Comparison of ENCODE assay signal across 9 cellular contexts in the genomic region with DNA sequence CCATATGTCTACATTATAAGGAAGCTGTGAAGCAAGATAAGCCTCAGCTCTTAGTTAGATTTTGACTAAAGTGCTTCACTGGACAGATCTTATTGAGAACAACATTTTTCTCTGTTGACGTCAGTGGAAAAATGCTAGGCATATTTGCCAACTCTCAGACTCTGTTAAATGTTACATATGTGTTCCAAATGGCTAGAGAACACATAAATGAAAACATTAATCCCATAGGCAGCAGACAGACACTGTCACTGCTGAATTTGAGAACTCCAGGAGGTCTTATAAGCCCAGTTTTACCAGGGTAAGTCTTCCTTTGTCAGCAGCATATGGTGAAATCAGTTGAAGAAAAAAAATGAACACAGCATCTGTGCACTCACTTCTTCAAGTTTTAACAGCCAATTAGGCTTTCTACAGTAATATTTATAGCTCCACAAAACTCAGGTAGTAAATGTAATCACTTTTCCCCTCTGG.
DNase-seq lines count a peak whose midpoint lies in the region; ATAC-seq and TF ChIP-seq lines count a peak whose summit lies in the region.
"Had no signal": no experiment of that assay in that cellular context is flagged by ENCODE, and none has a peak within 500 bp of the region (broad histone marks: within the 10 kb centered on the region; RNA-seq: fewer than 3 reads in every experiment).

No MANE protein-coding gene starts in this region.

- H3K36me3 ChIP-seq in ascending aorta (no peaks in the 10 kb centered on the region), left ventricle myocardium inferior (no peaks in the 10 kb centered on the region), skeletal muscle satellite cell (ENCODE audit: insufficient read depth, low read length) (no peaks in the 10 kb centered on the region)

- H3K4me2 ChIP-seq in skeletal muscle satellite cell (ENCODE audit: low read length): peak overlapping the region; percentile 10

- H3K9me3 ChIP-seq in ascending aorta (no peaks in the 10 kb centered on the region), left ventricle myocardium inferior (replicated peaks) (peaks cover 12% of the 10 kb centered on the region), skeletal muscle satellite cell (replicated peaks; ENCODE audit: low read length) (no peaks in the 10 kb centered on the region)

- H3K4me3 ChIP-seq in ascending aorta: no peak overlapping the region
- H3K4me3 ChIP-seq in left ventricle myocardium inferior: no peak overlapping the region
- H3K4me3 ChIP-seq in skeletal muscle satellite cell (ENCODE audit: low read length): no peak overlapping the region

- H3K27me3 ChIP-seq in ascending aorta (no peaks in the 10 kb centered on the region), left ventricle myocardium inferior (ENCODE audit: low read depth) (no peaks in the 10 kb centered on the region), skeletal muscle satellite cell (ENCODE audit: control insufficient read depth, insufficient read depth, low read length) (no peaks in the 10 kb centered on the region)

- DNase-seq in HCEC 1CT (peak; percentile 50), ascending aorta (ENCODE audit: low spot score in 2 of 2) (no peak), left ventricle myocardium inferior (no peak), GF-D8 (lab: John Stamatoyannopoulos, UW) (no peak), NCI-H748 (lab: John Stamatoyannopoulos, UW; ENCODE audit: unreplicated experiment) (no peak), substantia nigra (lab: John Stamatoyannopoulos, UW) (no peak)
- DNase-seq: GDM1 had no signal

- no peak overlapping the region for H3K9ac ChIP-seq in skeletal muscle satellite cell (ENCODE audit: low read depth, low read length)

- intact Hi-C loops in ascending aorta (cut with DNase I) (no loop called here), left ventricle myocardium inferior (cut with micrococcal nuclease) (no loop called here)

- ATAC-seq in HG03354 (IDR thresholded peaks at IDR 0.05; ENCODE audit: poor library complexity, severe bottlenecking, unreplicated experiment): no peak

- TF ChIP-seq CTCF in ascending aorta (IDR thresholded peaks at IDR 0.05) (no peak), left ventricle myocardium inferior (IDR thresholded peaks at IDR 0.05; ENCODE audit: borderline replicate concordance) (no peak)

- H3K4me1 ChIP-seq in ascending aorta: peaks cover 0 to 20% of the 10 kb centered on the region in 2 donors
- H3K4me1 ChIP-seq in left ventricle myocardium inferior: peaks cover 64% of the 10 kb centered on the region
- peaks cover 29% of the 10 kb centered on the region for H3K4me1 ChIP-seq in skeletal muscle satellite cell (ENCODE audit: control insufficient read depth, insufficient read depth, low read length)

- H3K27ac ChIP-seq in ascending aorta (peak overlapping the region; percentile 42 to 67), left ventricle myocardium inferior (replicated peaks) (peak overlapping the region; percentile 62), substantia nigra (ENCODE audit: low read depth, low read length, poor library complexity, severe bottlenecking) (no peak overlapping the region)
